8 cellular contexts compared by ENCODE assay signal in the genomic region with DNA sequence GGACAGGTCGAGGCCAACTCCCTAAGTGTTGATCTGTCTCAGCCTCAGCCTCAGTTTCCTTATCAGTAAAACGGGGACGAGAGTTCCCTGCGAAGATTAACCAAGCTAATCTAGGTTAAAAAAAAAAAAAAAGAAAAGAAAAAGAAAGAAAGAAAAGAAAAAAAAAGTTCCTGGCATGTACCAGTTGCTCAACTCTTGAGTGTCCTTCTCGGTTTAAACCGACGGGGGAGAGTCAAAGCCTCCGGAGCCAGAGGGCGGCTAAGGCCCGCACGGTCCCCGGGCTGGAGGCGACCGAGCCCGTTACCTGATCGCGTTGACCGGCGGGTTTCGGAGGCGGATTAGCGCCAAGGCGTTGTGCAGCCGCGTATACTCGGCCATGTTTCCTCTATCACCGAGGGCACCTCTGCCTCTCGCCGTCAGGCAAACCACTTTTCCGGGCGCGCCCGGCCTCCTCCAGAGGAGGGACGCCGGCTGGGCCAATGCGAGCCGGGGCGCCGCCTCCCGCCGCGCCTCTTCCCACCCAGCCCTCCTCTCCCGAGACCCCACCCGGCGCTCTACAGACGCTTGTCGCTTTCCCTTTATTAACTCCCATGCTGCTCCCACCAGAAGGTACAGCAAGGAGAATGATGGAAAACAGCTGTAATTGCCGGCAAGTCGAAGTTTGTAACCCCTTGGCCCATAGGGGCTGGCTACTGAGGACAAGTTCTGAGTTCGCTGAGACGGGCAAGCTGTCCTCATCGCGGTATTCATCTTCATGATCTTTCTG. TPM values are rescaled to one million over a fixed set of nuclear protein-coding genes. Genes with fewer than 3 reads are reported as not detected.
DNase-seq lines count a peak whose midpoint lies in the region; ATAC-seq lines count a peak whose summit lies in the region.

Gene EHHADH, minus strand, starts transcription at position 405 of the 766 bp plus-strand sequence. Its CDS starts 27 bp downstream, at position 378.

- peaks cover 9% of the 10 kb centered on the region for H3K27me3 Mint-ChIP-seq in activated CD4-positive, alpha-beta memory T cell treated with anti-CD3 and anti-CD28 coated beads, Interleukin-2, amount 10 ng/mL, durations not matched to agents 7 days and 5 days

- no peak within 1 kb of the TSS for H3K27ac ChIP-seq in effector memory CD4-positive, alpha-beta T cell (ENCODE audit: insufficient read depth, low read length, poor library complexity, severe bottlenecking)

- DNase-seq in GM03348 (ENCODE audit: low spot score) = peak; percentile 95
- peak; percentile 42 for DNase-seq in NCI-H460 (ENCODE audit: extremely low read depth, low read depth)
- peak; percentile 58 for DNase-seq in activated CD4-positive, alpha-beta memory T cell treated with anti-CD3 and anti-CD28 coated beads, Interleukin-2, amount 10 ng/mL, durations not matched to agents 7 days and 5 days
- peak; percentile 9 to 16 (median 14) for DNase-seq in effector memory CD4-positive, alpha-beta T cell
- peak; percentile 62 for DNase-seq in medulla oblongata (ENCODE audit: extremely low spot score)
- peak; percentile 41 for DNase-seq in stimulated activated CD8-positive, alpha-beta memory T cell treated with anti-CD3 and anti-CD28 coated beads, Interleukin-12 subunit alpha, Interleukin-12 subunit beta, amount 100 ng/mL, for 1 hour (ENCODE audit: low read depth)
- no peak for DNase-seq in NCI-H128 (lab: John Stamatoyannopoulos, UW; ENCODE audit: unreplicated experiment)

- no peaks in the 10 kb centered on the region for H3K36me3 ChIP-seq in effector memory CD4-positive, alpha-beta T cell (ENCODE audit: control insufficient read depth, insufficient read depth, low read length)

- CTCF ChIA-PET in activated CD4-positive, alpha-beta memory T cell treated with anti-CD3 and anti-CD28 coated beads, Interleukin-2, amount 10 ng/mL, durations not matched to agents 7 days and 5 days (lab: Charles Lee) = no interaction called here

- no peaks in the 10 kb centered on the region for H3K4me1 ChIP-seq in effector memory CD4-positive, alpha-beta T cell (ENCODE audit: control insufficient read depth, insufficient read depth, low read length, poor library complexity, severe bottlenecking)

- no peaks in the 10 kb centered on the region for H3K9me3 ChIP-seq in effector memory CD4-positive, alpha-beta T cell (ENCODE audit: control insufficient read depth, low read length)

- no peaks in the 10 kb centered on the region for H3K27me3 ChIP-seq in effector memory CD4-positive, alpha-beta T cell (replicated peaks; ENCODE audit: control insufficient read depth, insufficient read depth, low read length, poor library complexity, severe bottlenecking)

- peak; percentile 73 for ATAC-seq in HG02759 (IDR thresholded peaks at IDR 0.05; ENCODE audit: unreplicated experiment)

- H3K9me3 Mint-ChIP-seq in activated CD4-positive, alpha-beta memory T cell treated with anti-CD3 and anti-CD28 coated beads, Interleukin-2, amount 10 ng/mL, durations not matched to agents 7 days and 5 days = peaks cover 18% of the 10 kb centered on the region

- no peak within 1 kb of the TSS for H3K27ac Mint-ChIP-seq in activated CD4-positive, alpha-beta memory T cell treated with anti-CD3 and anti-CD28 coated beads, Interleukin-2, amount 10 ng/mL, durations not matched to agents 7 days and 5 days

- H3K4me3 ChIP-seq in effector memory CD4-positive, alpha-beta T cell (ENCODE audit: insufficient read depth, low read depth, low read length, poor library complexity, severe bottlenecking) = peak within 1 kb of the TSS; percentile 46

- H3K4me1 Mint-ChIP-seq in activated CD4-positive, alpha-beta memory T cell treated with anti-CD3 and anti-CD28 coated beads, Interleukin-2, amount 10 ng/mL, durations not matched to agents 7 days and 5 days = peaks cover 8% of the 10 kb centered on the region

- H3K36me3 Mint-ChIP-seq in activated CD4-positive, alpha-beta memory T cell treated with anti-CD3 and anti-CD28 coated beads, Interleukin-2, amount 10 ng/mL, durations not matched to agents 7 days and 5 days (ENCODE audit: low read depth) = peaks cover 4% of the 10 kb centered on the region

- peak within 1 kb of the TSS; percentile 68 for H3K4me3 Mint-ChIP-seq in activated CD4-positive, alpha-beta memory T cell treated with anti-CD3 and anti-CD28 coated beads, Interleukin-2, amount 10 ng/mL, durations not matched to agents 7 days and 5 days

- POLR2A ChIA-PET in activated CD4-positive, alpha-beta memory T cell treated with anti-CD3 and anti-CD28 coated beads, Interleukin-2, amount 10 ng/mL, durations not matched to agents 7 days and 5 days (lab: Charles Lee) = interaction anchor here (0.9 kb wide), 1 partner anchor 54 kb away, joined by 3 read pairs; no protein-coding TSS in a partner anchor

RNA-seq across cellular contexts. Expression of gene EHHADH, which starts in this region (rescaled TPM):
- 2.3 and 2.6 TPM in 2 replicates for total RNA-seq in NCI-H460 (2014; rRNA removed; shearing (Covaris generic))
- 1.6 and 2.3 TPM in 2 replicates for polyA plus RNA-seq in NCI-H460 (2014; cell fraction: nucleus; rRNA removed)
- 1 to 10 TPM; 1.9 to 2.0 TPM for total RNA-seq in activated CD4-positive, alpha-beta memory T cell treated with anti-CD3 and anti-CD28 coated beads, Interleukin-2, amount 10 ng/mL, durations not matched to agents 7 days and 5 days
